In genomic region chr11:23556163-23556750, GRCh38 we compare ENCODE assay signal across 29 cellular contexts.
"Had no signal": no experiment of that assay in that cellular context is flagged by ENCODE, and none has a peak within 500 bp of the region (broad histone marks: within the 10 kb centered on the region; RNA-seq: fewer than 3 reads in every experiment).

No MANE protein-coding gene starts in this region.

- DNase-seq: activated CD4-positive, alpha-beta memory T cell treated with anti-CD3 and anti-CD28 coated beads, Interleukin-2, amount 10 ng/mL, durations not matched to agents 7 days and 5 days; activated CD4-positive, alpha-beta T cell treated with anti-CD3 and anti-CD28 coated beads for 1 hour; activated CD4-positive, alpha-beta T cell treated with anti-CD3 and anti-CD28 coated beads, Interleukin-2, amount 10 ng/mL, durations not matched to agents 7 days and 5 days; activated gamma-delta T cell treated with Interleukin-2 at 50 U/mL for 16 hours; activated naive CD4-positive, alpha-beta T cell treated with anti-CD3 and anti-CD28 coated beads, Interleukin-2, amount 50 U/mL, for 16 hours; activated T-cell treated with anti-CD3 and anti-CD28 coated beads, Interleukin-2, amount 50 U/mL, for 4 hours; amniotic stem cell; central memory CD4-positive, alpha-beta T cell; effector CD4-positive, alpha-beta T cell; mammary epithelial cell; naive B cell; nucleus accumbens; pancreas; psoas muscle; sigmoid colon; small intestine; stimulated activated CD4-positive, alpha-beta T cell treated with anti-CD3 and anti-CD28 coated beads, Interleukin-4, amount 100 ng/mL, for 24 hours; stimulated activated naive CD8-positive, alpha-beta T cell treated with anti-CD3 and anti-CD28 coated beads, Interleukin-15, amount 100 ng/mL, for 72 hours; substantia nigra; T-helper 2 cell; upper lobe of left lung had no signal

- H3K36me3 ChIP-seq: pancreas, sigmoid colon, upper lobe of left lung had no signal

- FAIRE-seq: endometrium, frontal cortex, islet of Langerhans, pancreas, small intestine had no signal

- H3K27me3 Mint-ChIP-seq: activated CD4-positive, alpha-beta memory T cell treated with anti-CD3 and anti-CD28 coated beads, Interleukin-2, amount 10 ng/mL, durations not matched to agents 7 days and 5 days; activated CD4-positive, alpha-beta T cell treated with anti-CD3 and anti-CD28 coated beads, Interleukin-2, amount 10 ng/mL, durations not matched to agents 7 days and 5 days; activated T-helper 17 cell treated with anti-CD3 and anti-CD28 coated beads, Interleukin-2, amount 50 U/mL, for 72 hours; dendritic cell treated with granulocyte-macrophage colony-stimulating factor and Interleukin-4, amounts not matched to agents 40 ng/mL and 50 ng/mL, for 4 days; naive B cell; stimulated activated naive CD8-positive, alpha-beta T cell treated with anti-CD3 and anti-CD28 coated beads, Interleukin-15, amount 100 ng/mL, for 72 hours had no signal

- H3K9me3 Mint-ChIP-seq: activated CD4-positive, alpha-beta memory T cell treated with anti-CD3 and anti-CD28 coated beads, Interleukin-2, amount 10 ng/mL, durations not matched to agents 7 days and 5 days; activated CD4-positive, alpha-beta T cell treated with anti-CD3 and anti-CD28 coated beads, Interleukin-2, amount 10 ng/mL, durations not matched to agents 7 days and 5 days; dendritic cell treated with granulocyte-macrophage colony-stimulating factor and Interleukin-4, amounts not matched to agents 40 ng/mL and 50 ng/mL, for 4 days; naive B cell; neural crest cell; stimulated activated naive CD8-positive, alpha-beta T cell treated with anti-CD3 and anti-CD28 coated beads, Interleukin-15, amount 100 ng/mL, for 72 hours had no signal

- H3K4me3 ChIP-seq: pancreas, psoas muscle, sigmoid colon, upper lobe of left lung had no signal

- H3K4me3 Mint-ChIP-seq: activated CD4-positive, alpha-beta memory T cell treated with anti-CD3 and anti-CD28 coated beads, Interleukin-2, amount 10 ng/mL, durations not matched to agents 7 days and 5 days; activated CD4-positive, alpha-beta T cell treated with anti-CD3 and anti-CD28 coated beads, Interleukin-2, amount 10 ng/mL, durations not matched to agents 7 days and 5 days; activated T-cell treated with anti-CD3 and anti-CD28 coated beads, Interleukin-2, amount 50 U/mL, for 4 hours; activated T-helper 17 cell treated with anti-CD3 and anti-CD28 coated beads, Interleukin-2, amount 50 U/mL, for 72 hours; dendritic cell treated with granulocyte-macrophage colony-stimulating factor and Interleukin-4, amounts not matched to agents 40 ng/mL and 50 ng/mL, for 4 days; mesothelial cell of epicardium; naive B cell; neural crest cell; stimulated activated effector memory CD8-positive, alpha-beta T cell treated with anti-CD3 and anti-CD28 coated beads, Interleukin-12 subunit alpha, Interleukin-12 subunit beta, amount 100 ng/mL, for 72 hours; stimulated activated naive CD8-positive, alpha-beta T cell treated with anti-CD3 and anti-CD28 coated beads, Interleukin-15, amount 100 ng/mL, for 72 hours had no signal

- H3K36me3 Mint-ChIP-seq: mesothelial cell of epicardium; naive B cell; stimulated activated effector memory CD8-positive, alpha-beta T cell treated with anti-CD3 and anti-CD28 coated beads, Interleukin-12 subunit alpha, Interleukin-12 subunit beta, amount 100 ng/mL, for 72 hours had no signal

- ATAC-seq: activated T-cell treated with anti-CD3 and anti-CD28 coated beads, Interleukin-2, amount 50 U/mL, for 4 hours; activated T-helper 17 cell treated with anti-CD3 and anti-CD28 coated beads, Interleukin-2, amount 50 U/mL, for 72 hours; pancreas; psoas muscle; stimulated activated effector memory CD8-positive, alpha-beta T cell treated with anti-CD3 and anti-CD28 coated beads, Interleukin-12 subunit alpha, Interleukin-12 subunit beta, amount 100 ng/mL, for 72 hours; stimulated activated naive CD8-positive, alpha-beta T cell treated with anti-CD3 and anti-CD28 coated beads, Interleukin-15, amount 100 ng/mL, for 72 hours had no signal

- H3K4me1 Mint-ChIP-seq: activated CD4-positive, alpha-beta memory T cell treated with anti-CD3 and anti-CD28 coated beads, Interleukin-2, amount 10 ng/mL, durations not matched to agents 7 days and 5 days; activated CD4-positive, alpha-beta T cell treated with anti-CD3 and anti-CD28 coated beads, Interleukin-2, amount 10 ng/mL, durations not matched to agents 7 days and 5 days; activated T-helper 17 cell treated with anti-CD3 and anti-CD28 coated beads, Interleukin-2, amount 50 U/mL, for 72 hours; mesothelial cell of epicardium; naive B cell; neural crest cell; stimulated activated effector memory CD8-positive, alpha-beta T cell treated with anti-CD3 and anti-CD28 coated beads, Interleukin-12 subunit alpha, Interleukin-12 subunit beta, amount 100 ng/mL, for 72 hours; stimulated activated naive CD8-positive, alpha-beta T cell treated with anti-CD3 and anti-CD28 coated beads, Interleukin-15, amount 100 ng/mL, for 72 hours had no signal

- H3K27me3 ChIP-seq: pancreas, sigmoid colon, upper lobe of left lung had no signal

- H3K27ac Mint-ChIP-seq: activated CD4-positive, alpha-beta memory T cell treated with anti-CD3 and anti-CD28 coated beads, Interleukin-2, amount 10 ng/mL, durations not matched to agents 7 days and 5 days; activated CD4-positive, alpha-beta T cell treated with anti-CD3 and anti-CD28 coated beads, Interleukin-2, amount 10 ng/mL, durations not matched to agents 7 days and 5 days; activated T-helper 17 cell treated with anti-CD3 and anti-CD28 coated beads, Interleukin-2, amount 50 U/mL, for 72 hours; dendritic cell treated with granulocyte-macrophage colony-stimulating factor and Interleukin-4, amounts not matched to agents 40 ng/mL and 50 ng/mL, for 4 days; mesothelial cell of epicardium; naive B cell; stimulated activated effector memory CD8-positive, alpha-beta T cell treated with anti-CD3 and anti-CD28 coated beads, Interleukin-12 subunit alpha, Interleukin-12 subunit beta, amount 100 ng/mL, for 72 hours; stimulated activated naive CD8-positive, alpha-beta T cell treated with anti-CD3 and anti-CD28 coated beads, Interleukin-15, amount 100 ng/mL, for 72 hours had no signal
